10 cellular contexts compared by ENCODE assay signal in the genomic region with DNA sequence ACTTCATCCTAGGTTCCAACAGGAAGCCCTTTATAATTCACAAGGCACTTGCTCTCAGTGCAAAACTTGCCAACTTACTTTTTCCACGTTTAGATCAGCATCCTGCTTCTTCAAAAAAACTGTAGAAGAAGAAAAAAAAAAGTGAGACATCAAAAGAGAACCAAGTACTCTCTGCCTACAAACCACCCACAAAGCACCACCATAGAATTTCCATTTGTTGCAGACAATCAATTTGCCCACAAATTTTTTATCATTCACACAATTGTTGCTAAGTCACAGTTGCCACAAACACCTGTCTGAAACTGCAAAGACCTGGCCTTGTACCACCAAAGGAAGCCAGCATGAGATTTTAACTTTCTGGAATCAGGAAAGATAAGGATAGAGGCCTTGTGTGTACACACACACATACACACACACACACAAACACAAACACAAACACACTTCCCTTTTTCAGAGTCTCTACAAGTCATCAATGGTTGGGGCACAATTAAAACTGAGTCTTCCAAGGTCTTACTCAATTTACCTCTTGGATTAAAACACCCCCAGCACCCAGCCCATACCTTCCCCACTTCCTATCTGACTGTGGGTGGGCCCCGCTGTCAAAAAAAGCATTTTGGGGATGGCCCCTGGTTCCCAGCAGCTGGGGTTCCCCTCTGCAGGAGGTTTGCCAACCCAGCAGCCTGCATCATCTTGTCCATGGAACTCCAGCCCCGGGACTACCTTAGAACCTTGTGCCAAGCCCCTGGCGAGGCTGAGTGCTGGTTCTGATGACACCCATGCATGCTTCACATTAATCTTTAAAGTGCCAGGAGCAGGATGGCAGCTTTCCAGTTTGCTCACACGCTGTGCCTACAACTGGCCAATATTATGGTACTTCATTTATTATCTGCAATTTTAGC. TPM values are rescaled to one million over a fixed set of nuclear protein-coding genes. Genes with fewer than 3 reads are reported as not detected.
A peak's percentile ranks its signal among the peaks of the same experiment; 100 is the strongest.
DNase-seq lines count a peak whose midpoint lies in the region; ATAC-seq and TF ChIP-seq lines count a peak whose summit lies in the region.
"Had no signal": no experiment of that assay in that cellular context is flagged by ENCODE, and none has a peak within 500 bp of the region (broad histone marks: within the 10 kb centered on the region; RNA-seq: fewer than 3 reads in every experiment).

No MANE protein-coding gene starts in this region.

- H3F3A ChIP-seq in GM23248 (ENCODE audit: insufficient read depth), result 0 out of 2 replicates have a peak, but pooled peaks cover 15% of the 10 kb centered on the region

- no peaks in the 10 kb centered on the region for H3K9me3 ChIP-seq in CD4-positive, alpha-beta memory T cell (ENCODE audit: control insufficient read depth in 1 of 2, low read length in 2 of 2)
- H3K9me3 ChIP-seq in GM23248 (ENCODE audit: low read depth) (no peaks in the 10 kb centered on the region), prostate gland (no peaks in the 10 kb centered on the region)
- H3K9me3 ChIP-seq: thoracic aorta had no signal

- H3K4me1 Mint-ChIP-seq in CD4-positive, alpha-beta memory T cell, result peaks cover 30 to 67% (median 47%) of the 10 kb centered on the region in 4 donors
- H3K4me1 Mint-ChIP-seq in activated T-helper 17 cell treated with anti-CD3 and anti-CD28 coated beads, Interleukin-2, amount 50 U/mL, for 72 hours, result peaks cover 65% of the 10 kb centered on the region

- WGBS in GM23248 (ENCODE audit: low coverage in 1 of 2, low lambda C conversion rate in 2 of 2, missing lambda C conversion rate in 2 of 2), 2 experiments, result 33 to 35% methylated on average over 5 of the region's 5 CpGs
- 29% methylated on average over 5 of the region's 5 CpGs for WGBS in prostate gland

- H3K27me3 ChIP-seq in CD4-positive, alpha-beta memory T cell (ENCODE audit: insufficient read depth, low read length), result no peaks in the 10 kb centered on the region
- H3K27me3 ChIP-seq in GM23248 (replicated peaks; ENCODE audit: insufficient read depth) (no peaks in the 10 kb centered on the region), prostate gland (replicated peaks; ENCODE audit: insufficient read depth) (no peaks in the 10 kb centered on the region)

- no peak overlapping the region for H3K9ac ChIP-seq in GM23248

- H3K4me1 ChIP-seq in CD4-positive, alpha-beta memory T cell (ENCODE audit: insufficient read depth, low read length), result peaks cover 100% of the 10 kb centered on the region
- H3K4me1 ChIP-seq in GM23248 (ENCODE audit: insufficient read depth) (peaks cover 13% of the 10 kb centered on the region), prostate gland (replicated peaks) (peaks cover under 1% of the 10 kb centered on the region)

- intact Hi-C loops in CD4-positive, alpha-beta memory T cell (cut with micrococcal nuclease), result loop anchor here (1.0 kb wide), 3 partner anchors 9 to 95 kb away; a partner anchor contains a TSS
- intact Hi-C loops in prostate gland (cut with DNase I), result no loop called here

- H4K20me1 ChIP-seq in GM23248 (ENCODE audit: insufficient read depth), result peaks cover 22% of the 10 kb centered on the region; the same call in 1 of the 2 replicates

- no peak overlapping the region for H2AFZ ChIP-seq in GM23248

- peaks cover 0 to 3% (median 0%) of the 10 kb centered on the region in 8 donors for H3K9me3 Mint-ChIP-seq in CD4-positive, alpha-beta memory T cell
- no peaks in the 10 kb centered on the region for H3K9me3 Mint-ChIP-seq in activated T-helper 17 cell treated with anti-CD3 and anti-CD28 coated beads, Interleukin-2, amount 50 U/mL, for 72 hours

- H3K4me3 Mint-ChIP-seq in CD4-positive, alpha-beta memory T cell, result peak overlapping the region in 6 of 8 donors; percentile 14 to 76 (median 70)
- no peak overlapping the region for H3K4me3 Mint-ChIP-seq in activated T-helper 17 cell treated with anti-CD3 and anti-CD28 coated beads, Interleukin-2, amount 50 U/mL, for 72 hours

- in situ Hi-C loops in GM23248 (cut with MboI), result no loop called here

- ATAC-seq in activated T-helper 17 cell treated with anti-CD3 and anti-CD28 coated beads, Interleukin-2, amount 50 U/mL, for 72 hours (replicated peaks), result peak; percentile 42
- ATAC-seq in HG03442 (IDR thresholded peaks at IDR 0.05; ENCODE audit: unreplicated experiment), result no peak

- DNase-seq in CD4-positive, alpha-beta memory T cell, result peak; percentile 68 to 80 (median 78)
- DNase-seq in GM23248 (peak; percentile 43), myocyte (ENCODE audit: low read depth) (peak; percentile 68), NCI-H146 treated with DMSO at 0.1 percent for 48 hours (lab: John Stamatoyannopoulos, UW; ENCODE audit: unreplicated experiment) (no peak), NCI-H1436 (lab: John Stamatoyannopoulos, UW) (no peak), prostate gland (ENCODE audit: low spot score) (no peak)
- DNase-seq: stimulated activated CD4-positive, alpha-beta T cell treated with anti-CD3 and anti-CD28 coated beads, Interleukin-2, amount 100 ng/mL, for 48 hours had no signal

- H3K36me3 ChIP-seq in CD4-positive, alpha-beta memory T cell (ENCODE audit: insufficient read depth, low read length), result no peaks in the 10 kb centered on the region
- H3K36me3 ChIP-seq in GM23248 (ENCODE audit: low read depth) (no peaks in the 10 kb centered on the region; the same call in 1 of the 2 replicates), prostate gland (no peaks in the 10 kb centered on the region)
- H3K36me3 ChIP-seq: thoracic aorta had no signal

- CTCF ChIA-PET in CD4-positive, alpha-beta memory T cell (lab: Charles Lee; ENCODE audit: partially characterized antibody), result interaction anchor here (0.9 to 1.7 kb wide), 5 partner anchors 10 to 137 kb away, joined by 3 to 5 read pairs (median 3); no protein-coding TSS in a partner anchor

- H3K36me3 Mint-ChIP-seq in CD4-positive, alpha-beta memory T cell, result peaks cover 4 to 37% of the 10 kb centered on the region in 2 donors
- H3K36me3 Mint-ChIP-seq in activated T-helper 17 cell treated with anti-CD3 and anti-CD28 coated beads, Interleukin-2, amount 50 U/mL, for 72 hours (ENCODE audit: low read depth), result peaks cover 29% of the 10 kb centered on the region

- TF ChIP-seq POLR2A in prostate gland (IDR thresholded peaks at IDR 0.05), result no peak

- POLR2A ChIA-PET in CD4-positive, alpha-beta memory T cell (lab: Charles Lee; ENCODE audit: partially characterized antibody), result interaction anchor here (0.8 to 5.6 kb wide), 11 partner anchors 12 to 127 kb away, joined by 3 to 64 read pairs (median 3); a partner anchor contains a TSS

- H3K27ac Mint-ChIP-seq in CD4-positive, alpha-beta memory T cell, result peak overlapping the region in 1 of 7 donors; percentile 78
- H3K27ac Mint-ChIP-seq in activated T-helper 17 cell treated with anti-CD3 and anti-CD28 coated beads, Interleukin-2, amount 50 U/mL, for 72 hours, result peak overlapping the region; percentile 93

- H3K79me2 ChIP-seq in GM23248 (ENCODE audit: insufficient read depth), result peaks cover 100% of the 10 kb centered on the region

- no peaks in the 10 kb centered on the region for H3K27me3 Mint-ChIP-seq in CD4-positive, alpha-beta memory T cell
- H3K27me3 Mint-ChIP-seq in activated T-helper 17 cell treated with anti-CD3 and anti-CD28 coated beads, Interleukin-2, amount 50 U/mL, for 72 hours, result no peaks in the 10 kb centered on the region

- H3K4me3 ChIP-seq in CD4-positive, alpha-beta memory T cell (ENCODE audit: low read length in 2 of 2), result peak overlapping the region in 1 of 2 donors; percentile 2
- no peak overlapping the region for H3K4me3 ChIP-seq in GM23248
- H3K4me3 ChIP-seq in prostate gland, result no peak overlapping the region
- H3K4me3 ChIP-seq: thoracic aorta had no signal

- H3K9me2 ChIP-seq in GM23248 (ENCODE audit: insufficient read depth), result no peaks in the 10 kb centered on the region

- peak overlapping the region; percentile 54 for H3K27ac ChIP-seq in CD4-positive, alpha-beta memory T cell (ENCODE audit: low read depth, low read length)
- H3K27ac ChIP-seq in GM23248 (no peak overlapping the region), prostate gland (no peak overlapping the region)
- H3K27ac ChIP-seq: thoracic aorta had no signal

- H3K4me2 ChIP-seq in GM23248 (ENCODE audit: unreplicated experiment), result peak overlapping the region; percentile 9

- TF ChIP-seq CTCF in prostate gland (IDR thresholded peaks at IDR 0.05), result no peak

RNA-seq across cellular contexts. Expression of a gene that starts 26.5 kb away (rescaled TPM):
- 100 to 1,000 TPM; 664 to 713 TPM for total RNA-seq in CD4-positive, alpha-beta memory T cell
- polyA plus RNA-seq in CD4-positive, alpha-beta memory T cell, result 100 to 1,000 TPM; 338 to 463 TPM
- 166 and 177 TPM in 2 replicates for total RNA-seq in GM23248 (2014; rRNA removed; shearing (Covaris generic))
- 55.6 and 58.6 TPM in 2 replicates for polyA plus RNA-seq in GM23248 (2016; fragmentation: Nextera tagmentation; extraction: Ambion mirVana)
- total RNA-seq in activated T-helper 17 cell treated with anti-CD3 and anti-CD28 coated beads, Interleukin-2, amount 50 U/mL, for 72 hours, result 100 to 1,000 TPM; 139 to 326 TPM
- total RNA-seq in myocyte (165 and 196 TPM in 2 replicates), prostate gland (100 to 1,000 TPM in 1 of 2 donors, 10 to 100 TPM in 1; 13.7 to 103 TPM)
- 110 TPM for polyA plus RNA-seq in myocyte (2012)

Comparison
In these comparisons a context has a peak if more than half of its experiments do, and no peak if none do; other contexts are left out.
1. DNase-seq: peak in CD4-positive, alpha-beta memory T cell (5 of 5), GM23248 (single experiment) and myocyte (single experiment); none in NCI-H146 treated with DMSO at 0.1 percent for 48 hours (single experiment), NCI-H1436 (single experiment) and prostate gland (single experiment).